ENCODE assay signal across 9 cellular contexts in the genomic region with DNA sequence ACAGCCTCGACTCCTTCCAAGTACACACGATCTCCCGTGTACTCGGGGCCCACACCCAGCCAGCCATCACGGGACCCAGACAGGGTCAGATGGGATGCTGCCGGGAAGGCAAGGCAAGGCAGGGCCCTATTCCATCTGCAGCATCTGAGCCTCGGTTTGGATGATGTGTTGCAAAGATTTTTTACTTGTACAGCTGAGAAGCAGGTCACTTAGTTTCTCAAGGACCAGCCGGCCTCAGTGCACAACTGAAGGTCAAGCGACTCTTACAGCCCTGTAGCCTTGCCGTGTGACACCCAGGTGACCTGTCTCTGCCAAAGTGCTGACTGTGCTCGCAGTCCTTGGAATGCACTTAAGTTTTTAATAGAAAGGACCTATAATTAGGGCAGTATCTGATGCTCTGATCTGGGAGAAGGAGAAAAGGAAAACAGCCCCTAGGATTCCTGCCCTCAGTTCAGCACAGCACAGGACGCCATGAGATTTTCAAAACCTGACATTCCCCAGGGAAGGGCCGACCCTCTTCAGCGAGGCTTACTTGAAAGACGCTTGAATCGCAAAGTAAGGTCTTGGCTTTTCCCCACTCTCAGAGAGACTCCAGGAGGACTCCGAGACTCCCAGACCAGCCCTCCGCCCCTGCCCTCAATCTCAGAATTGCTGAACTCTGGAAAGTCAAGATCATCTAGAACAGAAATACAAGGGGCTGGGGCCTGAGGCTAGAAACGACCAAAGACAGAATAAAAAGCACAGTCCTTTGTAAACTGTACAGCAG. TPM values are rescaled to one million over a fixed set of nuclear protein-coding genes. Genes with fewer than 3 reads are reported as not detected.
A peak's percentile ranks its signal among the peaks of the same experiment; 100 is the strongest.
DNase-seq lines count a peak whose midpoint lies in the region; ATAC-seq, FAIRE-seq and TF ChIP-seq lines count a peak whose summit lies in the region.
"Had no signal": no experiment of that assay in that cellular context is flagged by ENCODE, and none has a peak within 500 bp of the region (broad histone marks: within the 10 kb centered on the region; RNA-seq: fewer than 3 reads in every experiment).

No MANE protein-coding gene starts in this region.

- POLR2A ChIA-PET in MCF 10A (lab: Yijun Ruan, JAX) = interaction anchor here (0.6 to 4.2 kb wide), 10 partner anchors 11 to 184 kb away, joined by 3 to 29 read pairs (median 4); no protein-coding TSS in a partner anchor

- no peak for DNase-seq in activated CD8-positive, alpha-beta memory T cell treated with anti-CD3 and anti-CD28 coated beads, Interleukin-2, amount 10 ng/mL, durations not matched to agents 7 days and 5 days
- no peak for DNase-seq in activated CD8-positive, alpha-beta memory T cell treated with anti-CD3 and anti-CD28 coated beads, Interleukin-2, amount 50 U/mL, for 48 hours
- DNase-seq in MCF 10A (ENCODE audit: unreplicated experiment) (peak; percentile 20), lower lobe of right lung (peak; percentile 51), tibial artery (no peak), DMS114 treated with DMSO at 0.1 percent for 48 hours (lab: John Stamatoyannopoulos, UW; ENCODE audit: unreplicated experiment) (no peak), frontal cortex (ENCODE audit: low spot score in 2 of 2) (no peak)
- DNase-seq in NK-92 treated with Interleukin-12 subunit alpha and Interleukin-12 subunit beta, amount 100 ng/mL, for 24 hours (lab: John Stamatoyannopoulos, UW) = no peak

- no peak overlapping the region for H3K27ac Mint-ChIP-seq in activated CD8-positive, alpha-beta memory T cell treated with anti-CD3 and anti-CD28 coated beads, Interleukin-2, amount 10 ng/mL, durations not matched to agents 7 days and 5 days
- peak overlapping the region; percentile 88 for H3K27ac Mint-ChIP-seq in MCF 10A (ENCODE audit: low read depth, unreplicated experiment)

- peaks cover 30% of the 10 kb centered on the region for H3K4me1 Mint-ChIP-seq in activated CD8-positive, alpha-beta memory T cell treated with anti-CD3 and anti-CD28 coated beads, Interleukin-2, amount 10 ng/mL, durations not matched to agents 7 days and 5 days
- H3K4me1 Mint-ChIP-seq in MCF 10A (ENCODE audit: insufficient read depth, unreplicated experiment) = peaks cover 10% of the 10 kb centered on the region

- H3K9me3 ChIP-seq in lower lobe of right lung (no peaks in the 10 kb centered on the region), tibial artery (no peaks in the 10 kb centered on the region)

- H3K4me3 Mint-ChIP-seq in activated CD8-positive, alpha-beta memory T cell treated with anti-CD3 and anti-CD28 coated beads, Interleukin-2, amount 10 ng/mL, durations not matched to agents 7 days and 5 days = peak overlapping the region; percentile 83
- peak overlapping the region; percentile 89 for H3K4me3 Mint-ChIP-seq in MCF 10A (ENCODE audit: unreplicated experiment)

- ATAC-seq in activated CD8-positive, alpha-beta memory T cell treated with anti-CD3 and anti-CD28 coated beads, Interleukin-2, amount 10 ng/mL, durations not matched to agents 7 days and 5 days = no peak
- peak in 1 of 2 donors; percentile 9 for ATAC-seq in lower lobe of right lung

- no peaks in the 10 kb centered on the region for H3K36me3 Mint-ChIP-seq in activated CD8-positive, alpha-beta memory T cell treated with anti-CD3 and anti-CD28 coated beads, Interleukin-2, amount 10 ng/mL, durations not matched to agents 7 days and 5 days
- no peaks in the 10 kb centered on the region for H3K36me3 Mint-ChIP-seq in MCF 10A (ENCODE audit: insufficient read depth, unreplicated experiment)

- no peak for TF ChIP-seq CTCF in MCF 10A (IDR thresholded peaks at IDR 0.05; ENCODE audit: unreplicated experiment)
- no peak for TF ChIP-seq CTCF in lower lobe of right lung (IDR thresholded peaks at IDR 0.05)
- TF ChIP-seq CTCF in tibial artery (IDR thresholded peaks at IDR 0.05) = no peak

- no peaks in the 10 kb centered on the region for H3K9me3 Mint-ChIP-seq in activated CD8-positive, alpha-beta memory T cell treated with anti-CD3 and anti-CD28 coated beads, Interleukin-2, amount 10 ng/mL, durations not matched to agents 7 days and 5 days (ENCODE audit: low read depth)
- H3K9me3 Mint-ChIP-seq in MCF 10A (ENCODE audit: unreplicated experiment) = no peaks in the 10 kb centered on the region

- intact Hi-C loops in MCF 10A (cut with micrococcal nuclease) (loop anchor here (2.0 to 5.0 kb wide), 3 partner anchors 17 to 70 kb away; no protein-coding TSS in a partner anchor), lower lobe of right lung (cut with DNase I) (no loop called here), tibial artery (cut with DNase I; ENCODE audit: low total_unique reads) (no loop called here)

- CTCF ChIA-PET in activated CD8-positive, alpha-beta memory T cell treated with anti-CD3 and anti-CD28 coated beads, Interleukin-2, amount 10 ng/mL, durations not matched to agents 7 days and 5 days (lab: Charles Lee) = interaction anchor here (1.6 to 2.2 kb wide), 2 partner anchors 15 to 17 kb away, joined by 5 to 6 read pairs; no protein-coding TSS in a partner anchor
- CTCF ChIA-PET in MCF 10A (lab: Yijun Ruan, JAX) = interaction anchor here (0.7 to 1.9 kb wide), 7 partner anchors 13 to 240 kb away, joined by 3 to 9 read pairs (median 4); no protein-coding TSS in a partner anchor

- H3K27ac ChIP-seq in lower lobe of right lung = peak overlapping the region; percentile 85
- H3K27ac ChIP-seq in tibial artery = peak overlapping the region; percentile 94 to 96

- H3K4me3 ChIP-seq in lower lobe of right lung (peak overlapping the region; percentile 69), tibial artery (peak overlapping the region; percentile 62 to 65)

- H3K36me3 ChIP-seq in lower lobe of right lung = no peaks in the 10 kb centered on the region
- no peaks in the 10 kb centered on the region for H3K36me3 ChIP-seq in tibial artery

- BruUV-seq in MCF 10A (replicated peaks; lab: Mats Ljungman, UMichigan) = TSS peak; percentile 31

- H3K27me3 ChIP-seq in lower lobe of right lung (ENCODE audit: low read depth) = no peaks in the 10 kb centered on the region
- H3K27me3 ChIP-seq in tibial artery = no peaks in the 10 kb centered on the region

- H3K4me1 ChIP-seq in lower lobe of right lung (peaks cover 32% of the 10 kb centered on the region), tibial artery (peaks cover 0 to 27% (median 17%) of the 10 kb centered on the region in 4 donors)

- FAIRE-seq in frontal cortex (lab: Jason Lieb, UNC) = no peak
- FAIRE-seq: TTC549 had no signal

- H3K27me3 Mint-ChIP-seq in activated CD8-positive, alpha-beta memory T cell treated with anti-CD3 and anti-CD28 coated beads, Interleukin-2, amount 10 ng/mL, durations not matched to agents 7 days and 5 days = peaks cover 23% of the 10 kb centered on the region
- no peaks in the 10 kb centered on the region for H3K27me3 Mint-ChIP-seq in MCF 10A (ENCODE audit: insufficient read depth, unreplicated experiment)

RNA-seq across cellular contexts. Expression of a gene that starts 1.3 kb away (rescaled TPM):
- 1 to 10 TPM; 3.6 to 4.5 TPM for total RNA-seq in activated CD8-positive, alpha-beta memory T cell treated with anti-CD3 and anti-CD28 coated beads, Interleukin-2, amount 10 ng/mL, durations not matched to agents 7 days and 5 days
- total RNA-seq in MCF 10A (2022) = 8.1 and 12.7 TPM in 2 replicates
- 14.2 TPM for total RNA-seq in lower lobe of right lung
- total RNA-seq in frontal cortex = 0.41 TPM

RNA-seq across cellular contexts. Expression of a gene that starts 58.1 kb away (rescaled TPM):
- not detected for total RNA-seq in activated CD8-positive, alpha-beta memory T cell treated with anti-CD3 and anti-CD28 coated beads, Interleukin-2, amount 10 ng/mL, durations not matched to agents 7 days and 5 days
- total RNA-seq in MCF 10A (2022) (0.39 and 0.61 TPM in 2 replicates), lower lobe of right lung (1.7 TPM), frontal cortex (0.82 TPM)

Comparison
In these comparisons a context has a peak if more than half of its experiments do, and no peak if none do; other contexts are left out.
1. DNase-seq: peak in MCF 10A (single experiment) and lower lobe of right lung (single experiment); none in activated CD8-positive, alpha-beta memory T cell treated with anti-CD3 and anti-CD28 coated beads, Interleukin-2, amount 10 ng/mL, durations not matched to agents 7 days and 5 days (single experiment), activated CD8-positive, alpha-beta memory T cell treated with anti-CD3 and anti-CD28 coated beads, Interleukin-2, amount 50 U/mL, for 48 hours (single experiment), tibial artery (0 of 2), NK-92 treated with Interleukin-12 subunit alpha and Interleukin-12 subunit beta, amount 100 ng/mL, for 24 hours (single experiment), DMS114 treated with DMSO at 0.1 percent for 48 hours (single experiment) and frontal cortex (0 of 2).